ENCODE assay signal across 20 cellular contexts in genomic region chr17:9408381-9408780, GRCh38.
A peak's percentile ranks its signal among the peaks of the same experiment; 100 is the strongest.
DNase-seq lines count a peak whose midpoint lies in the region; FAIRE-seq and TF ChIP-seq lines count a peak whose summit lies in the region.
"Had no signal": no experiment of that assay in that cellular context is flagged by ENCODE, and none has a peak within 500 bp of the region (broad histone marks: within the 10 kb centered on the region; RNA-seq: fewer than 3 reads in every experiment).

No MANE protein-coding gene starts in this region.

- H4K20me1 ChIP-seq in keratinocyte (ENCODE audit: control insufficient read depth, extremely low read depth, insufficient read depth, low read length) = no peaks in the 10 kb centered on the region

- CTCF ChIA-PET in RWPE1 (lab: Yijun Ruan, JAX) = interaction anchor here (0.9 kb wide), 1 partner anchor 9 kb away, joined by 3 read pairs; no protein-coding TSS in a partner anchor

- no peaks in the 10 kb centered on the region for H3K79me2 ChIP-seq in keratinocyte (ENCODE audit: control insufficient read depth, insufficient read depth, low read length)

- POLR2A ChIA-PET in RWPE1 (lab: Yijun Ruan, JAX; ENCODE audit: low non-redundant PET) = no interaction called here

- H3K27me3 ChIP-seq in brain microvascular endothelial cell (replicated peaks) (no peaks in the 10 kb centered on the region), keratinocyte (ENCODE audit: control insufficient read depth, extremely low read depth, insufficient read depth, low read length) (no peaks in the 10 kb centered on the region)
- H3K27me3 ChIP-seq: cardiac muscle cell, dorsolateral prefrontal cortex, tibial nerve had no signal

- H3K9me1 ChIP-seq in keratinocyte (ENCODE audit: control insufficient read depth, extremely low read depth, insufficient read depth, low read length) = no peaks in the 10 kb centered on the region

- no peak overlapping the region for H2AFZ ChIP-seq in keratinocyte (ENCODE audit: control insufficient read depth, low read length)

- FAIRE-seq in keratinocyte (lab: Jason Lieb, UNC) (peak; percentile 49), GM12891 (lab: Jason Lieb, UNC) (no peak)
- FAIRE-seq: TTC549 had no signal

- no peaks in the 10 kb centered on the region for H3K9me3 ChIP-seq in keratinocyte (ENCODE audit: control insufficient read depth, low read depth, low read length)
- H3K9me3 ChIP-seq: tibial nerve had no signal

- H3K36me3 ChIP-seq in brain microvascular endothelial cell (replicated peaks) = no peaks in the 10 kb centered on the region
- H3K36me3 ChIP-seq in keratinocyte (ENCODE audit: control insufficient read depth in 2 of 2, extremely low read depth in 1 of 2, insufficient read depth in 2 of 2, low read length in 2 of 2) = no peaks in the 10 kb centered on the region
- H3K36me3 ChIP-seq: cardiac muscle cell, tibial nerve had no signal

- TF ChIP-seq POLR2A in GM12891 (IDR thresholded peaks at IDR 0.05; ENCODE audit: low read depth, low read length) = no peak

- no peak overlapping the region for H3K27ac ChIP-seq in brain microvascular endothelial cell
- H3K27ac ChIP-seq in keratinocyte (ENCODE audit: control insufficient read depth, insufficient read depth, low read length) = no peak overlapping the region
- no peak overlapping the region for H3K27ac ChIP-seq in RWPE1
- H3K27ac ChIP-seq: cardiac muscle cell, dorsolateral prefrontal cortex, tibial nerve had no signal

- no peak overlapping the region for H3K9ac ChIP-seq in keratinocyte (ENCODE audit: control insufficient read depth, extremely low read depth, insufficient read depth, low read length)

- peaks cover 11% of the 10 kb centered on the region for H3K4me1 ChIP-seq in keratinocyte (ENCODE audit: control insufficient read depth, extremely low read depth, insufficient read depth, low read length)

- H3K4me3 ChIP-seq in brain microvascular endothelial cell (ENCODE audit: low read depth, low read length) (no peak overlapping the region), keratinocyte (ENCODE audit: control insufficient read depth in 2 of 3, extremely low read depth in 1 of 3, insufficient read depth in 2 of 3, low read depth in 1 of 3, low read length in 3 of 3) (no peak overlapping the region)
- H3K4me3 ChIP-seq: cardiac muscle cell, dorsolateral prefrontal cortex, skin epidermis, tibial nerve had no signal

- DNase-seq in LHCN-M2 (ENCODE audit: low read depth) (peak; percentile 29), brain microvascular endothelial cell (peak; percentile 15), keratinocyte (ENCODE audit: low read depth, low spot score) (no peak), NCI-H345 treated with DMSO at 0.1 percent for 48 hours (lab: John Stamatoyannopoulos, UW; ENCODE audit: unreplicated experiment) (no peak), GM19240 (ENCODE audit: insufficient read length, low spot score) (no peak), RWPE1 (ENCODE audit: low spot score) (no peak), GM12891 (ENCODE audit: insufficient read length, low spot score) (no peak)
- DNase-seq: activated CD4-positive, alpha-beta T cell treated with anti-CD3 and anti-CD28 coated beads for 48 hours; activated naive CD8-positive, alpha-beta T cell treated with anti-CD3 and anti-CD28 coated beads for 36 hours; DMS53; dorsolateral prefrontal cortex; Karpas-422; NCI-H1105; NCI-H2029 treated with DMSO at 0.1 percent for 48 hours; posterior cingulate gyrus; stimulated activated naive CD4-positive, alpha-beta T cell had no signal

- dilution Hi-C loops in keratinocyte (cut with MboI; ENCODE audit: extremely low pct_ligation_motif_present, low sequenced_read_pairs) = no loop called here

- no peak overlapping the region for H3K4me2 ChIP-seq in keratinocyte (ENCODE audit: control insufficient read depth, extremely low read depth, insufficient read depth, low read depth, low read length)

- TF ChIP-seq CTCF in brain microvascular endothelial cell (IDR thresholded peaks at IDR 0.05; ENCODE audit: low read depth, low read length, missing control alignments) (no peak), keratinocyte (optimal IDR thresholded peaks at IDR 0.05 in 1 of 3, IDR thresholded peaks at IDR 0.05 in 1 of 3, conservative IDR thresholded peaks at IDR 0.05 in 1 of 3; ENCODE audit: extremely low read depth in 1 of 3, insufficient read depth in 2 of 3, low read length in 3 of 3) (no peak), RWPE1 (conservative IDR thresholded peaks at IDR 0.05; ENCODE audit: low read depth) (no peak)

- in situ Hi-C loops in brain microvascular endothelial cell (cut with HindIII; ENCODE audit: low pct_ligation_motif_present, low sequenced_read_pairs) = no loop called here

TF ChIP-seq in GM12891, 5 proteins besides CTCF, POLR2A, EP300 and RAD21:
- no peak for TF ChIP-seq PAX5 (IDR thresholded peaks at IDR 0.05; ENCODE audit: insufficient read depth, low read length, severe bottlenecking)

Comparison
In these comparisons a context has a peak if more than half of its experiments do, and no peak if none do; other contexts are left out.
1. DNase-seq: peak in LHCN-M2 (single experiment) and brain microvascular endothelial cell (single experiment); none in keratinocyte (single experiment), NCI-H345 treated with DMSO at 0.1 percent for 48 hours (single experiment), GM19240 (single experiment), RWPE1 (single experiment) and GM12891 (single experiment).